11 cellular contexts compared by ENCODE assay signal in genomic region chr11:118002010-118002540, GRCh38. TPM values are rescaled to one million over a fixed set of nuclear protein-coding genes. Genes with fewer than 3 reads are reported as not detected.
DNase-seq lines count a peak whose midpoint lies in the region; ATAC-seq and TF ChIP-seq lines count a peak whose summit lies in the region.
"Had no signal": no experiment of that assay in that cellular context is flagged by ENCODE, and none has a peak within 500 bp of the region (broad histone marks: within the 10 kb centered on the region; RNA-seq: fewer than 3 reads in every experiment).

No MANE protein-coding gene starts in this region.

- H3K4me1 ChIP-seq in HUES48 (ENCODE audit: control insufficient read depth, insufficient read depth, low read length): peaks cover 10% of the 10 kb centered on the region; the same call in 1 of the 2 replicates
- H3K4me1 ChIP-seq in esophagus squamous epithelium: peaks cover 0 to 60% (median 19%) of the 10 kb centered on the region in 3 donors
- H3K4me1 ChIP-seq: pancreas had no signal

- H3K27me3 ChIP-seq in HUES48 (ENCODE audit: control insufficient read depth, insufficient read depth, low read length) (no peaks in the 10 kb centered on the region), esophagus squamous epithelium (no peaks in the 10 kb centered on the region)
- H3K27me3 ChIP-seq: pancreas had no signal

- H3K4me3 ChIP-seq in HUES48 (ENCODE audit: low read depth, low read length) (no peak overlapping the region), esophagus squamous epithelium (no peak overlapping the region)
- H3K4me3 ChIP-seq: pancreas, SK-N-MC had no signal

- peaks cover 15% of the 10 kb centered on the region for H3K9me3 Mint-ChIP-seq in activated CD4-positive, alpha-beta memory T cell treated with anti-CD3 and anti-CD28 coated beads for 36 hours
- H3K9me3 Mint-ChIP-seq in osteocyte (ENCODE audit: unreplicated experiment): peaks cover 3% of the 10 kb centered on the region

- CTCF ChIA-PET in activated CD4-positive, alpha-beta memory T cell treated with anti-CD3 and anti-CD28 coated beads for 36 hours (lab: Charles Lee): interaction anchor here (0.9 to 7.4 kb wide), 16 partner anchors 10 to 294 kb away, joined by 3 to 79 read pairs (median 4); partner anchors contain the start of gene IL10RA

- no peaks in the 10 kb centered on the region for H3K27me3 Mint-ChIP-seq in activated CD4-positive, alpha-beta memory T cell treated with anti-CD3 and anti-CD28 coated beads for 36 hours
- H3K27me3 Mint-ChIP-seq in osteocyte (ENCODE audit: unreplicated experiment): peaks cover 4% of the 10 kb centered on the region

- POLR2A ChIA-PET in activated CD4-positive, alpha-beta memory T cell treated with anti-CD3 and anti-CD28 coated beads for 36 hours (lab: Charles Lee): interaction anchor here (0.6 to 12.0 kb wide), 22 partner anchors 8 to 215 kb away, joined by 3 to 265 read pairs (median 8); partner anchors contain the start of gene IL10RA

- peak overlapping the region; percentile 42 for H3K27ac ChIP-seq in HUES48 (ENCODE audit: low read depth, low read length)
- peak overlapping the region; percentile 42 to 89 (median 60) for H3K27ac ChIP-seq in esophagus squamous epithelium

- H3K9me3 ChIP-seq in HUES48 (ENCODE audit: control insufficient read depth, insufficient read depth, low read length): no peaks in the 10 kb centered on the region
- no peaks in the 10 kb centered on the region for H3K9me3 ChIP-seq in esophagus squamous epithelium
- H3K9me3 ChIP-seq: pancreas had no signal

- 70 to 71% methylated on average over 5 to 6 of the region's 6 CpGs for WGBS in esophagus squamous epithelium, 2 donors

- H3K36me3 ChIP-seq in HUES48 (ENCODE audit: control insufficient read depth, insufficient read depth, low read length): no peaks in the 10 kb centered on the region
- peaks cover 0 to 10% (median 0%) of the 10 kb centered on the region in 3 donors for H3K36me3 ChIP-seq in esophagus squamous epithelium
- H3K36me3 ChIP-seq: pancreas had no signal

- no peak overlapping the region for H3K9ac ChIP-seq in HUES48 (ENCODE audit: low read depth, low read length)

- intact Hi-C loops in activated CD4-positive, alpha-beta memory T cell treated with anti-CD3 and anti-CD28 coated beads for 36 hours (cut with micrococcal nuclease): loop anchor here (1.0 to 10.0 kb wide), 11 partner anchors 15 to 545 kb away; partner anchors contain the start of gene KMT2A
- intact Hi-C loops in esophagus squamous epithelium (cut with DNase I): no loop called here

- H3K4me1 Mint-ChIP-seq in activated CD4-positive, alpha-beta memory T cell treated with anti-CD3 and anti-CD28 coated beads for 36 hours (ENCODE audit: low read depth): peaks cover 100% of the 10 kb centered on the region
- no peaks in the 10 kb centered on the region for H3K4me1 Mint-ChIP-seq in osteocyte (ENCODE audit: unreplicated experiment)

- ATAC-seq in GM19395 (IDR thresholded peaks at IDR 0.05; ENCODE audit: unreplicated experiment): no peak

- H3K36me3 Mint-ChIP-seq in activated CD4-positive, alpha-beta memory T cell treated with anti-CD3 and anti-CD28 coated beads for 36 hours: peaks cover 51% of the 10 kb centered on the region
- H3K36me3 Mint-ChIP-seq in osteocyte (ENCODE audit: unreplicated experiment): no peaks in the 10 kb centered on the region

- peak; percentile 84 for DNase-seq in activated CD4-positive, alpha-beta memory T cell treated with anti-CD3 and anti-CD28 coated beads for 36 hours
- DNase-seq in esophagus squamous epithelium (lab: John Stamatoyannopoulos, UW): no peak
- peak; percentile 55 for DNase-seq in stimulated activated CD4-positive, alpha-beta T cell treated with anti-CD3 and anti-CD28 coated beads, Interleukin-4, amount 100 ng/mL, for 1 hour
- no peak for DNase-seq in DMS 273 (lab: John Stamatoyannopoulos, UW; ENCODE audit: unreplicated experiment)
- no peak for DNase-seq in AG08396 (ENCODE audit: low spot score)
- no peak for DNase-seq in osteocyte (ENCODE audit: extremely low spot score, unreplicated experiment)
- DNase-seq: NCI-H2029 treated with DMSO at 0.1 percent for 48 hours had no signal

- H3K4me3 Mint-ChIP-seq in activated CD4-positive, alpha-beta memory T cell treated with anti-CD3 and anti-CD28 coated beads for 36 hours: peak overlapping the region; percentile 56
- H3K4me3 Mint-ChIP-seq in osteocyte (ENCODE audit: unreplicated experiment): no peak overlapping the region

- TF ChIP-seq POLR2A in esophagus squamous epithelium (IDR thresholded peaks at IDR 0.05): no peak

- H3K27ac Mint-ChIP-seq in activated CD4-positive, alpha-beta memory T cell treated with anti-CD3 and anti-CD28 coated beads for 36 hours: peak overlapping the region; percentile 99
- H3K27ac Mint-ChIP-seq in osteocyte (ENCODE audit: unreplicated experiment): no peak overlapping the region

- TF ChIP-seq CTCF in esophagus squamous epithelium (IDR thresholded peaks at IDR 0.05): no peak
- TF ChIP-seq CTCF in osteocyte (IDR thresholded peaks at IDR 0.05): no peak

RNA-seq across cellular contexts. Expression of gene IL10RA, which starts 15.9 kb away (rescaled TPM):
- total RNA-seq in activated CD4-positive, alpha-beta memory T cell treated with anti-CD3 and anti-CD28 coated beads for 36 hours: 100 to 1,000 TPM; 114 to 117 TPM
- total RNA-seq in esophagus squamous epithelium (10 to 100 TPM in 2 of 4 donors, 1 to 10 TPM in 2; 2.2 to 21.2 (median 11.3) TPM), osteocyte (not detected in 2 replicates)

Comparison
In these comparisons a context has a peak if more than half of its experiments do, and no peak if none do; other contexts are left out.
1. DNase-seq: peak in activated CD4-positive, alpha-beta memory T cell treated with anti-CD3 and anti-CD28 coated beads for 36 hours (single experiment) and stimulated activated CD4-positive, alpha-beta T cell treated with anti-CD3 and anti-CD28 coated beads, Interleukin-4, amount 100 ng/mL, for 1 hour (single experiment); none in esophagus squamous epithelium (single experiment), DMS 273 (single experiment), AG08396 (single experiment) and osteocyte (single experiment).
2. RNA of gene IL10RA, which starts 15.9 kb away (total RNA-seq): 114 to 117 TPM in activated CD4-positive, alpha-beta memory T cell treated with anti-CD3 and anti-CD28 coated beads for 36 hours; 2.2 to 21.2 TPM in esophagus squamous epithelium and not detected in osteocyte; every median in the first group is over 4 times any median in the second.